9 cellular contexts compared by ENCODE assay signal in the genomic region with DNA sequence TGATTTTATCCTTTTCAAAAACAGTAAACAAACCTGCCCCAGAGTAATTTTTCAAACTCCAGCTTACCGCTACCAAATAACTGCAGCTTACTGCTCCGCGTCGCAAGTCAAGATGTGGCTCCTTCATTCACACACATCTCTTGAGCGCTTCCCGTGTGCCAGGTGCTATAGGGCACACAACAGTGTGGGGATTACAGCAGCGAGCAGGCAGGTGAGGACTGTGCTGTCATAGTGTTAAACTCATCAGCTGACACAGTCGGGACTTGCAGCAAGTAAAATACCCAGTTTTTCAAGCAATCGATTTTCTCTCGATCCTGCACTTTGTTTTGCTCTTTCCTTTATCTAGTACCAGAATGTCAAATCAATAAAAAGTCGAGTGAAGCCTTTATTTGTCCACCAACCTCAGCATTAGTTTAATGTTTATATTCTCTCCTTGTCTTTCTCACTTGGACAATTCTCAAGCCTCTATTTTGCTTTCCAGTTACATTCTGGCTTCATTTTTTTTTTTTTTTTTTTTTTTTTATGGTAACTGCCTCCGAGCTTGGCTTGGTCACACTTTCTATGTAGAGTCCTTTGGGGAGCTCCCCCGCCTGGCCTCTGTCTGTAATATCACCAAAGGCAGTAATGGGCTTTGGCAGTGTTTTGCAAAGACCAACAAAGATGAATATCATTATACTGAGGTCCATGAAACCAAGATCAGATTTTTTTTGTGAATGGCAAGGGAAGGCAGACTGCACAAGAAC. TPM values are rescaled to one million over a fixed set of nuclear protein-coding genes. Genes with fewer than 3 reads are reported as not detected.
A peak's percentile ranks its signal among the peaks of the same experiment; 100 is the strongest.
DNase-seq lines count a peak whose midpoint lies in the region; ATAC-seq lines count a peak whose summit lies in the region.
"Had no signal": no experiment of that assay in that cellular context is flagged by ENCODE, and none has a peak within 500 bp of the region (broad histone marks: within the 10 kb centered on the region; RNA-seq: fewer than 3 reads in every experiment).

No MANE protein-coding gene starts in this region.

- no peak overlapping the region for H3K27ac Mint-ChIP-seq in activated naive CD8-positive, alpha-beta T cell treated with anti-CD3 and anti-CD28 coated beads for 36 hours

- ATAC-seq in GM18907 (IDR thresholded peaks at IDR 0.05; ENCODE audit: unreplicated experiment) (peak; percentile 91), HG03139 (IDR thresholded peaks at IDR 0.05; ENCODE audit: unreplicated experiment) (peak; percentile 70), left cardiac atrium (peak; percentile 83 to 93)

- intact Hi-C loops in left cardiac atrium (cut with DNase I): loop anchor here in 1 of 2 donors (5.0 kb wide), 1 partner anchor 125 kb away; no protein-coding TSS in a partner anchor

- H3K9me3 Mint-ChIP-seq in activated naive CD8-positive, alpha-beta T cell treated with anti-CD3 and anti-CD28 coated beads for 36 hours: peaks cover 2% of the 10 kb centered on the region

- H3K4me3 ChIP-seq in rectal smooth muscle tissue (ENCODE audit: low read length): peak overlapping the region; percentile 24
- H3K4me3 ChIP-seq: SK-N-MC had no signal

- peaks cover 3% of the 10 kb centered on the region for H3K4me1 ChIP-seq in rectal smooth muscle tissue (ENCODE audit: control insufficient read depth, insufficient read depth, low read length)

- no peak overlapping the region for H3K9ac ChIP-seq in rectal smooth muscle tissue (ENCODE audit: low read length)

- H3K27me3 ChIP-seq in rectal smooth muscle tissue (ENCODE audit: control insufficient read depth, insufficient read depth, low read length): no peaks in the 10 kb centered on the region

- H3K4me3 Mint-ChIP-seq in activated naive CD8-positive, alpha-beta T cell treated with anti-CD3 and anti-CD28 coated beads for 36 hours: no peak overlapping the region

- peaks cover 37% of the 10 kb centered on the region for H3K27me3 Mint-ChIP-seq in activated naive CD8-positive, alpha-beta T cell treated with anti-CD3 and anti-CD28 coated beads for 36 hours

- DNase-seq in COLO668 (lab: John Stamatoyannopoulos, UW; ENCODE audit: unreplicated experiment) (peak; percentile 51), NCI-H446 (lab: John Stamatoyannopoulos, UW) (peak; percentile 17 to 67), left cardiac atrium (peak; percentile 61), GDM1 (lab: John Stamatoyannopoulos, UW) (no peak)
- DNase-seq in activated naive CD8-positive, alpha-beta T cell treated with anti-CD3 and anti-CD28 coated beads for 36 hours: peak; percentile 17

- H3K36me3 ChIP-seq in rectal smooth muscle tissue (ENCODE audit: control insufficient read depth, insufficient read depth, low read length): no peaks in the 10 kb centered on the region

- H3K36me3 Mint-ChIP-seq in activated naive CD8-positive, alpha-beta T cell treated with anti-CD3 and anti-CD28 coated beads for 36 hours: no peaks in the 10 kb centered on the region

- H3K4me1 Mint-ChIP-seq in activated naive CD8-positive, alpha-beta T cell treated with anti-CD3 and anti-CD28 coated beads for 36 hours: no peaks in the 10 kb centered on the region

- H3K27ac ChIP-seq in rectal smooth muscle tissue (ENCODE audit: low read depth, low read length): peak overlapping the region; percentile 79
- H3K27ac ChIP-seq: SK-N-MC had no signal

RNA-seq across cellular contexts. Expression of gene ASB5, which starts 8.3 kb away (rescaled TPM):
- not detected for total RNA-seq in activated naive CD8-positive, alpha-beta T cell treated with anti-CD3 and anti-CD28 coated beads for 36 hours
- 1 to 10 TPM; 1.3 to 2.0 TPM for total RNA-seq in left cardiac atrium

RNA-seq across cellular contexts. Expression of gene SPCS3, which starts 42.4 kb away (rescaled TPM):
- total RNA-seq in activated naive CD8-positive, alpha-beta T cell treated with anti-CD3 and anti-CD28 coated beads for 36 hours: 100 to 1,000 TPM; 165 to 166 TPM
- 100 to 1,000 TPM in 1 of 2 donors, 10 to 100 TPM in 1; 92.8 to 130 TPM for total RNA-seq in left cardiac atrium
